ENCODE assay signal across 6 cellular contexts in the genomic region with DNA sequence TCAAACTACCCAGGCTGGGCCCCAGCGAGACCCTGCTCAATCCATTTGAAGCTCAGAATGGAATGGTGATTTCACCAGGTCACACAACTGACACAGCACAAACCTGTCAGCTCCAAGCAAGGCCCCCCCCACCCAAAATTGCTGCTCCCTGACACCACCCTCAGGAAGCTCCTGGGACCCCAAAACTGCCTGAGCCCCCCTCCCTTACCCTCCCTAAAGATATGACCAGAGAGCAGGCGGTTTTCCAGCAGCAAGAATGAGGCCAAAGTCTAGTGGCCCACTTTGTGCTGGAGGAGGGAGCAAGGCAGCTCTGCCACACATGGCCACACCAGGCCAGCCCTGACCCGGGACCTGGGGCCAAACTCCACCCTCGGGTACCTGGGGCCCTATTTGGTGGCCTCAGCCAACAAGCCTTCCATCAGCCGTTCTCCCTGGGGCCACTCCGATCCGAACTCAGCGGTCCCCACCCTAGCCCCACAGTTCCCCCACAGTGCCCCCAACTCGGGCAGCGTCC. TPM values are rescaled to one million over a fixed set of nuclear protein-coding genes. Genes with fewer than 3 reads are reported as not detected.
DNase-seq lines count a peak whose midpoint lies in the region; ATAC-seq and TF ChIP-seq lines count a peak whose summit lies in the region.

No MANE protein-coding gene starts in this region.

- no peak for TF ChIP-seq CTCF in esophagus muscularis mucosa (IDR thresholded peaks at IDR 0.05)

- H3K9me3 ChIP-seq in NT2/D1 (ENCODE audit: insufficient read depth, low read length) (no peaks in the 10 kb centered on the region), esophagus muscularis mucosa (no peaks in the 10 kb centered on the region), skeletal muscle satellite cell (replicated peaks; ENCODE audit: low read length) (no peaks in the 10 kb centered on the region)

- no peak for TF ChIP-seq EP300 in esophagus muscularis mucosa (IDR thresholded peaks at IDR 0.05)

- peak overlapping the region; percentile 82 to 90 (median 87) for H3K27ac ChIP-seq in esophagus muscularis mucosa (replicated peaks in 1 of 4)

- H3K4me1 ChIP-seq in NT2/D1 (ENCODE audit: insufficient read depth, insufficient read length) (peaks cover 24% of the 10 kb centered on the region), esophagus muscularis mucosa (peaks cover 37 to 71% (median 53%) of the 10 kb centered on the region in 4 donors), skeletal muscle satellite cell (ENCODE audit: control insufficient read depth, insufficient read depth, low read length) (peaks cover 36% of the 10 kb centered on the region)

- intact Hi-C loops in esophagus muscularis mucosa (cut with DNase I) = no loop called here

- no peak for DNase-seq in NT2/D1 (ENCODE audit: low read depth, low spot score)
- DNase-seq in esophagus muscularis mucosa (ENCODE audit: extremely low spot score) = no peak
- DNase-seq in HuH-7 (ENCODE audit: low spot score) = no peak
- no peak for DNase-seq in NCI-H128 (lab: John Stamatoyannopoulos, UW; ENCODE audit: unreplicated experiment)

- no peaks in the 10 kb centered on the region for H3K27me3 ChIP-seq in NT2/D1 (ENCODE audit: insufficient read depth, insufficient read length)
- no peaks in the 10 kb centered on the region for H3K27me3 ChIP-seq in esophagus muscularis mucosa
- no peaks in the 10 kb centered on the region for H3K27me3 ChIP-seq in skeletal muscle satellite cell (ENCODE audit: control insufficient read depth, insufficient read depth, low read length)

- peak overlapping the region; percentile 95 for H3K4me3 ChIP-seq in NT2/D1 (ENCODE audit: insufficient read length, low read depth)
- H3K4me3 ChIP-seq in esophagus muscularis mucosa = peak overlapping the region; percentile 76 to 97 (median 90)
- peak overlapping the region; percentile 96 for H3K4me3 ChIP-seq in skeletal muscle satellite cell (ENCODE audit: low read length)

- ATAC-seq in GM19328 (IDR thresholded peaks at IDR 0.05; ENCODE audit: unreplicated experiment) = no peak

- H3K9ac ChIP-seq in NT2/D1 (ENCODE audit: insufficient read length, low read depth) (peak overlapping the region; percentile 92), skeletal muscle satellite cell (ENCODE audit: low read depth, low read length) (peak overlapping the region; percentile 75)

- no peak for TF ChIP-seq POLR2A in esophagus muscularis mucosa (IDR thresholded peaks at IDR 0.05; ENCODE audit: low read depth)

- peaks cover 14% of the 10 kb centered on the region for H3K36me3 ChIP-seq in NT2/D1 (ENCODE audit: insufficient read depth, insufficient read length, low read length)
- peaks cover under 1 to 23% (median 17%) of the 10 kb centered on the region in 4 donors for H3K36me3 ChIP-seq in esophagus muscularis mucosa
- peaks cover 13% of the 10 kb centered on the region for H3K36me3 ChIP-seq in skeletal muscle satellite cell (ENCODE audit: insufficient read depth, low read length)

- 45% methylated on average over 8 of the region's 10 CpGs for WGBS in esophagus muscularis mucosa

- peak overlapping the region; percentile 91 for H3K4me2 ChIP-seq in skeletal muscle satellite cell (ENCODE audit: low read length)

RNA-seq across cellular contexts. Expression of a gene that starts 2.3 kb away (rescaled TPM):
- total RNA-seq in esophagus muscularis mucosa = 10 to 100 TPM; 38.6 to 88.0 (median 61.2) TPM
- total RNA-seq in skeletal muscle satellite cell (2012; rRNA removed) = 27.9 and 45.0 TPM in 2 replicates

RNA-seq across cellular contexts. Expression of a gene that starts 17.4 kb away (rescaled TPM):
- 10 to 100 TPM in 1 of 4 donors, 1 to 10 TPM in 3; 6.3 to 18.8 (median 7.8) TPM for total RNA-seq in esophagus muscularis mucosa
- 1.0 and 2.4 TPM in 2 replicates for total RNA-seq in skeletal muscle satellite cell (2012; rRNA removed)

RNA-seq across cellular contexts. Expression of a gene that starts 21.1 kb away (rescaled TPM):
- 10 to 100 TPM in 1 of 4 donors, 1 to 10 TPM in 3; 2.2 to 12.0 (median 6.3) TPM for total RNA-seq in esophagus muscularis mucosa
- not detected in 2 replicates for total RNA-seq in skeletal muscle satellite cell (2012; rRNA removed)

RNA-seq across cellular contexts. Expression of a gene that starts 23.8 kb away (rescaled TPM):
- total RNA-seq in esophagus muscularis mucosa = 10 to 100 TPM; 72.2 to 92.3 (median 82.5) TPM
- 77.6 and 96.1 TPM in 2 replicates for total RNA-seq in skeletal muscle satellite cell (2012; rRNA removed)

RNA-seq across cellular contexts. Expression of a gene that starts 28.2 kb away (rescaled TPM):
- 10 to 100 TPM; 20.7 to 26.2 (median 21.3) TPM for total RNA-seq in esophagus muscularis mucosa
- total RNA-seq in skeletal muscle satellite cell (2012; rRNA removed) = 19.5 and 19.7 TPM in 2 replicates
